Comparison of ENCODE assay signal across 26 cellular contexts in genomic region chr6:38417521-38417920, GRCh38.
"Had no signal": no experiment of that assay in that cellular context is flagged by ENCODE, and none has a peak within 500 bp of the region (broad histone marks: within the 10 kb centered on the region; RNA-seq: fewer than 3 reads in every experiment).

No MANE protein-coding gene starts in this region.

- H3K27ac Mint-ChIP-seq: effector memory CD8-positive, alpha-beta T cell; immature natural killer cell; naive thymus-derived CD4-positive, alpha-beta T cell; neural progenitor cell; progenitor cell of endocrine pancreas; stimulated activated effector memory CD8-positive, alpha-beta T cell treated with anti-CD3 and anti-CD28 coated beads, Interleukin-12 subunit alpha, Interleukin-12 subunit beta, amount 100 ng/mL, for 72 hours; type B pancreatic cell had no signal

- H3K9ac ChIP-seq: neural progenitor cell, parathyroid adenoma had no signal

- H3K4me3 ChIP-seq: coronary artery, esophagus squamous epithelium, lung, neural progenitor cell, stomach, testis, tibial artery had no signal

- H3K4me2 ChIP-seq: neural progenitor cell had no signal

- H3K36me3 ChIP-seq: esophagus squamous epithelium, neural progenitor cell, stomach, tibial artery had no signal

- H3K79me2 ChIP-seq: parathyroid adenoma had no signal

- H3K27me3 ChIP-seq: esophagus squamous epithelium, neural progenitor cell, stomach, testis, tibial artery had no signal

- FAIRE-seq: endometrium, keratinocyte had no signal

- H3K4me1 ChIP-seq: esophagus squamous epithelium, neural progenitor cell, parathyroid adenoma, stomach, testis, tibial artery had no signal

- H3K9me3 Mint-ChIP-seq: effector memory CD8-positive, alpha-beta T cell; immature natural killer cell; nephron; neural progenitor cell; stimulated activated effector memory CD8-positive, alpha-beta T cell treated with anti-CD3 and anti-CD28 coated beads, Interleukin-12 subunit alpha, Interleukin-12 subunit beta, amount 100 ng/mL, for 72 hours; type B pancreatic cell had no signal

- H3K4me3 Mint-ChIP-seq: effector memory CD8-positive, alpha-beta T cell; immature natural killer cell; naive thymus-derived CD4-positive, alpha-beta T cell; nephron; neural progenitor cell; stimulated activated effector memory CD8-positive, alpha-beta T cell treated with anti-CD3 and anti-CD28 coated beads, Interleukin-12 subunit alpha, Interleukin-12 subunit beta, amount 100 ng/mL, for 72 hours; type B pancreatic cell had no signal

- H3K9me3 ChIP-seq: esophagus squamous epithelium, stomach, testis, tibial artery had no signal

- H3K27me3 Mint-ChIP-seq: effector memory CD8-positive, alpha-beta T cell; naive thymus-derived CD4-positive, alpha-beta T cell; progenitor cell of endocrine pancreas; type B pancreatic cell had no signal

- DNase-seq: effector memory CD8-positive, alpha-beta T cell; erythroblast; esophagus squamous epithelium; foreskin melanocyte; hypothalamus; immature natural killer cell; mesenchymal stem cell; midbrain; naive thymus-derived CD4-positive, alpha-beta T cell; stimulated activated CD4-positive, alpha-beta T cell treated with anti-CD3 and anti-CD28 coated beads, Interleukin-2, amount 100 ng/mL, for 24 hours; stimulated activated CD4-positive, alpha-beta T cell treated with anti-CD3 and anti-CD28 coated beads, Interleukin-4, amount 100 ng/mL, for 24 hours; stimulated activated naive CD4-positive, alpha-beta T cell treated with Interleukin-2 at 50 U/mL for 16 hours; stomach; testis; tibial artery had no signal

- ATAC-seq: effector memory CD8-positive, alpha-beta T cell; naive thymus-derived CD4-positive, alpha-beta T cell; sciatic nerve; stimulated activated effector memory CD8-positive, alpha-beta T cell treated with anti-CD3 and anti-CD28 coated beads, Interleukin-12 subunit alpha, Interleukin-12 subunit beta, amount 100 ng/mL, for 72 hours had no signal

- H3K4me1 Mint-ChIP-seq: immature natural killer cell, neural progenitor cell had no signal

- H2AFZ ChIP-seq: neural progenitor cell, parathyroid adenoma had no signal

- H3K36me3 Mint-ChIP-seq: immature natural killer cell; neural progenitor cell; stimulated activated effector memory CD8-positive, alpha-beta T cell treated with anti-CD3 and anti-CD28 coated beads, Interleukin-12 subunit alpha, Interleukin-12 subunit beta, amount 100 ng/mL, for 72 hours; type B pancreatic cell had no signal

- H3K27ac ChIP-seq: coronary artery, esophagus squamous epithelium, neural progenitor cell, parathyroid adenoma, stomach, testis, tibial artery had no signal
